Comparison of ENCODE assay signal across 9 cellular contexts in genomic region chr1:28127617-28128257, GRCh38. TPM values are rescaled to one million over a fixed set of nuclear protein-coding genes. Genes with fewer than 3 reads are reported as not detected.
DNase-seq lines count a peak whose midpoint lies in the region; ATAC-seq and TF ChIP-seq lines count a peak whose summit lies in the region.
"Had no signal": no experiment of that assay in that cellular context is flagged by ENCODE, and none has a peak within 500 bp of the region (broad histone marks: within the 10 kb centered on the region; RNA-seq: fewer than 3 reads in every experiment).

No MANE protein-coding gene starts in this region.

- H3K36me3 ChIP-seq in OCI-LY1 (ENCODE audit: insufficient read depth, low read length): no peaks in the 10 kb centered on the region
- no peaks in the 10 kb centered on the region for H3K36me3 ChIP-seq in A673 (ENCODE audit: insufficient read depth, low read length, poor library complexity, severe bottlenecking)

- no peak overlapping the region for H3K4me3 Mint-ChIP-seq in stimulated activated effector memory CD8-positive, alpha-beta T cell treated with anti-CD3 and anti-CD28 coated beads, Interleukin-12 subunit alpha, Interleukin-12 subunit beta, amount 100 ng/mL, for 72 hours
- H3K4me3 Mint-ChIP-seq: nephron progenitor cell had no signal

- CTCF ChIA-PET in A673 (lab: Charles Lee): no interaction called here

- H3K36me3 Mint-ChIP-seq in stimulated activated effector memory CD8-positive, alpha-beta T cell treated with anti-CD3 and anti-CD28 coated beads, Interleukin-12 subunit alpha, Interleukin-12 subunit beta, amount 100 ng/mL, for 72 hours: no peaks in the 10 kb centered on the region

- H3K27ac ChIP-seq in OCI-LY1 (ENCODE audit: low read depth, low read length, poor library complexity, severe bottlenecking): peak overlapping the region; percentile 55
- H3K27ac ChIP-seq in A673 (ENCODE audit: low read depth, low read length, poor library complexity, severe bottlenecking): no peak overlapping the region

- no peak for TF ChIP-seq CTCF in OCI-LY1 (IDR thresholded peaks at IDR 0.05; ENCODE audit: low read length)
- no peak for TF ChIP-seq CTCF in A673 (conservative IDR thresholded peaks at IDR 0.05; ENCODE audit: low read depth, low read length)

- POLR2A ChIA-PET in A673 (lab: Charles Lee; ENCODE audit: low non-redundant PET): no interaction called here

- H3K9me2 ChIP-seq in OCI-LY1 (ENCODE audit: low read depth, low read length): no peaks in the 10 kb centered on the region

- DNase-seq in stimulated activated effector memory CD8-positive, alpha-beta T cell treated with anti-CD3 and anti-CD28 coated beads, Interleukin-12 subunit alpha, Interleukin-12 subunit beta, amount 100 ng/mL, for 72 hours (ENCODE audit: low spot score in 2 of 2): no peak
- DNase-seq in NCI-H82 treated with DMSO at 0.1 percent for 48 hours (lab: John Stamatoyannopoulos, UW; ENCODE audit: unreplicated experiment) (no peak), A673 (ENCODE audit: low spot score) (no peak)
- DNase-seq: NCI-H1092, nephron progenitor cell had no signal

- H3K4me1 Mint-ChIP-seq in stimulated activated effector memory CD8-positive, alpha-beta T cell treated with anti-CD3 and anti-CD28 coated beads, Interleukin-12 subunit alpha, Interleukin-12 subunit beta, amount 100 ng/mL, for 72 hours: no peaks in the 10 kb centered on the region

- no peak overlapping the region for H3K4me3 ChIP-seq in OCI-LY1 (ENCODE audit: low read depth, low read length, poor library complexity, severe bottlenecking)
- H3K4me3 ChIP-seq in A673 (ENCODE audit: low read depth, low read length, poor library complexity, severe bottlenecking): no peak overlapping the region

- intact Hi-C loops in A673 (cut with micrococcal nuclease; ENCODE audit: unreplicated experiment): no loop called here

- H3K9me3 ChIP-seq in OCI-LY1 (ENCODE audit: low read length) (no peaks in the 10 kb centered on the region), A673 (ENCODE audit: low read depth, low read length, poor library complexity, severe bottlenecking) (no peaks in the 10 kb centered on the region)

- no peaks in the 10 kb centered on the region for H3K27me3 ChIP-seq in OCI-LY1 (ENCODE audit: insufficient read depth, low read length)
- peaks cover 15% of the 10 kb centered on the region for H3K27me3 ChIP-seq in A673 (replicated peaks; ENCODE audit: insufficient read depth, low read depth, low read length, poor library complexity)

- no peak overlapping the region; the same call in 1 of the 2 replicates for H3K9ac ChIP-seq in OCI-LY1 (ENCODE audit: low read length)

- H2AFZ ChIP-seq in OCI-LY1 (ENCODE audit: low read length): no peak overlapping the region

- H3K9me3 Mint-ChIP-seq in stimulated activated effector memory CD8-positive, alpha-beta T cell treated with anti-CD3 and anti-CD28 coated beads, Interleukin-12 subunit alpha, Interleukin-12 subunit beta, amount 100 ng/mL, for 72 hours: no peaks in the 10 kb centered on the region
- H3K9me3 Mint-ChIP-seq: nephron progenitor cell had no signal

- H3F3A ChIP-seq in OCI-LY1 (ENCODE audit: insufficient read depth, low read length): no peaks in the 10 kb centered on the region

- H3K27ac Mint-ChIP-seq in stimulated activated effector memory CD8-positive, alpha-beta T cell treated with anti-CD3 and anti-CD28 coated beads, Interleukin-12 subunit alpha, Interleukin-12 subunit beta, amount 100 ng/mL, for 72 hours: no peak overlapping the region
- H3K27ac Mint-ChIP-seq: nephron progenitor cell had no signal

- H3K79me2 ChIP-seq in OCI-LY1 (ENCODE audit: insufficient read depth, low read length): no peaks in the 10 kb centered on the region

- ATAC-seq in GM19035 (IDR thresholded peaks at IDR 0.05; ENCODE audit: unreplicated experiment): peak; percentile 80
- peak; percentile 73 for ATAC-seq in HG02852 (IDR thresholded peaks at IDR 0.05; ENCODE audit: unreplicated experiment)
- ATAC-seq in stimulated activated effector memory CD8-positive, alpha-beta T cell treated with anti-CD3 and anti-CD28 coated beads, Interleukin-12 subunit alpha, Interleukin-12 subunit beta, amount 100 ng/mL, for 72 hours: peak; percentile 37
- no peak for ATAC-seq in HG02870 (IDR thresholded peaks at IDR 0.05; ENCODE audit: unreplicated experiment)

- peak overlapping the region; percentile 39; the same call in 1 of the 2 replicates for H3K4me2 ChIP-seq in OCI-LY1 (ENCODE audit: low read length)

- H4K20me1 ChIP-seq in OCI-LY1 (ENCODE audit: insufficient read depth, low read length): no peaks in the 10 kb centered on the region

- no TSS peak for BruUV-seq in A673 (replicated peaks; lab: Mats Ljungman, UMichigan)

- H3K4me1 ChIP-seq in OCI-LY1 (ENCODE audit: insufficient read depth, low read length, severe bottlenecking) (peaks cover 35% of the 10 kb centered on the region), A673 (ENCODE audit: insufficient read depth, low read length, poor library complexity, severe bottlenecking) (no peaks in the 10 kb centered on the region)

RNA-seq across cellular contexts. Expression of gene EYA3, which starts 39.3 kb away (rescaled TPM):
- total RNA-seq in A673 (2021): 30.7 and 33.4 TPM in 2 replicates

RNA-seq across cellular contexts. Expression of gene PTAFR, which starts 48.8 kb away (rescaled TPM):
- total RNA-seq in A673 (2021): 0.09 and 0.11 TPM in 2 replicates
